1 cellular context compared by ENCODE assay signal in genomic region chr17:28567604-28568003, GRCh38.
TF ChIP-seq lines count a peak whose summit lies in the region.

No MANE protein-coding gene starts in this region.

TF ChIP-seq in K562, 482 proteins besides CTCF, POLR2A, EP300 and RAD21:
- TF ChIP-seq SPI1 (IDR thresholded peaks at IDR 0.05; ENCODE audit: borderline replicate concordance, low read depth, low read length): peak; percentile 81; the same call in 1 of the 2 replicates
- TF ChIP-seq PATZ1 (CRISPR knock-in tag; IDR thresholded peaks at IDR 0.05; ENCODE audit: borderline replicate concordance): no peak
- TF ChIP-seq MAZ (CRISPR knock-in tag; conservative IDR thresholded peaks at IDR 0.05 in 1 of 2, IDR thresholded peaks at IDR 0.05 in 1 of 2): no peak
